Comparison of ENCODE assay signal across 11 cellular contexts in genomic region chr14:55028476-55028875, GRCh38. TPM values are rescaled to one million over a fixed set of nuclear protein-coding genes. Genes with fewer than 3 reads are reported as not detected.
DNase-seq lines count a peak whose midpoint lies in the region; ATAC-seq lines count a peak whose summit lies in the region.
"Had no signal": no experiment of that assay in that cellular context is flagged by ENCODE, and none has a peak within 500 bp of the region (broad histone marks: within the 10 kb centered on the region; RNA-seq: fewer than 3 reads in every experiment).

No MANE protein-coding gene starts in this region.

- peaks cover 50% of the 10 kb centered on the region for H3K4me1 Mint-ChIP-seq in stimulated activated naive CD8-positive, alpha-beta T cell treated with anti-CD3 and anti-CD28 coated beads, Interleukin-15, Interleukin-2, amounts not matched to agents 100 ng/mL and 50 ng/mL, for 24 hours (ENCODE audit: low read depth)
- H3K4me1 Mint-ChIP-seq in activated naive CD8-positive, alpha-beta T cell (ENCODE audit: low read depth): peaks cover 49% of the 10 kb centered on the region
- H3K4me1 Mint-ChIP-seq in immature natural killer cell: peaks cover 43 to 62% of the 10 kb centered on the region in 2 donors

- no peaks in the 10 kb centered on the region for H3K9me3 Mint-ChIP-seq in stimulated activated naive CD8-positive, alpha-beta T cell treated with anti-CD3 and anti-CD28 coated beads, Interleukin-15, Interleukin-2, amounts not matched to agents 100 ng/mL and 50 ng/mL, for 24 hours
- no peaks in the 10 kb centered on the region for H3K9me3 Mint-ChIP-seq in activated naive CD8-positive, alpha-beta T cell (ENCODE audit: low read depth)
- peaks cover 0 to 1% (median 0%) of the 10 kb centered on the region in 6 donors for H3K9me3 Mint-ChIP-seq in immature natural killer cell

- no peak for DNase-seq in stimulated activated naive CD8-positive, alpha-beta T cell treated with anti-CD3 and anti-CD28 coated beads, Interleukin-15, Interleukin-2, amounts not matched to agents 100 U/mL and 50 U/mL, for 24 hours
- no peak for DNase-seq in immature natural killer cell
- no peak for DNase-seq in stimulated activated CD4-positive, alpha-beta T cell treated with anti-CD3 and anti-CD28 coated beads, Interleukin-1b, Interleukin-23, amount 100 ng/mL, for 48 hours
- DNase-seq in stimulated activated CD4-positive, alpha-beta T cell treated with anti-CD3 and anti-CD28 coated beads, Interleukin-4, amount 100 ng/mL, for 4 hours: no peak
- DNase-seq in NCI-H446 (lab: John Stamatoyannopoulos, UW): no peak
- DNase-seq in epidermal melanocyte (ENCODE audit: insufficient read length, low spot score): no peak
- DNase-seq: EL; NCI-H187; stimulated activated CD4-positive, alpha-beta T cell treated with anti-CD3 and anti-CD28 coated beads, Interleukin-2, amount 100 ng/mL, for 48 hours had no signal

- H3K4me3 Mint-ChIP-seq in stimulated activated naive CD8-positive, alpha-beta T cell treated with anti-CD3 and anti-CD28 coated beads, Interleukin-15, Interleukin-2, amounts not matched to agents 100 ng/mL and 50 ng/mL, for 24 hours: peak overlapping the region; percentile 95
- H3K4me3 Mint-ChIP-seq in activated naive CD8-positive, alpha-beta T cell: peak overlapping the region; percentile 93
- H3K4me3 Mint-ChIP-seq in immature natural killer cell: peak overlapping the region; percentile 89 to 95 (median 93)

- H3K27ac Mint-ChIP-seq in stimulated activated naive CD8-positive, alpha-beta T cell treated with anti-CD3 and anti-CD28 coated beads, Interleukin-15, Interleukin-2, amounts not matched to agents 100 ng/mL and 50 ng/mL, for 24 hours: peak overlapping the region; percentile 93
- H3K27ac Mint-ChIP-seq in activated naive CD8-positive, alpha-beta T cell: peak overlapping the region; percentile 94
- peak overlapping the region; percentile 87 to 96 (median 94) for H3K27ac Mint-ChIP-seq in immature natural killer cell

- ATAC-seq in stimulated activated naive CD8-positive, alpha-beta T cell treated with anti-CD3 and anti-CD28 coated beads, Interleukin-15, Interleukin-2, amounts not matched to agents 100 U/mL and 50 U/mL, for 24 hours: no peak

- peaks cover 40% of the 10 kb centered on the region for H3K36me3 Mint-ChIP-seq in stimulated activated naive CD8-positive, alpha-beta T cell treated with anti-CD3 and anti-CD28 coated beads, Interleukin-15, Interleukin-2, amounts not matched to agents 100 ng/mL and 50 ng/mL, for 24 hours (ENCODE audit: low read depth)
- peaks cover 8% of the 10 kb centered on the region for H3K36me3 Mint-ChIP-seq in activated naive CD8-positive, alpha-beta T cell
- peaks cover 0 to 5% (median 0%) of the 10 kb centered on the region in 3 donors for H3K36me3 Mint-ChIP-seq in immature natural killer cell

- no peaks in the 10 kb centered on the region for H3K27me3 Mint-ChIP-seq in stimulated activated naive CD8-positive, alpha-beta T cell treated with anti-CD3 and anti-CD28 coated beads, Interleukin-15, Interleukin-2, amounts not matched to agents 100 ng/mL and 50 ng/mL, for 24 hours
- H3K27me3 Mint-ChIP-seq in activated naive CD8-positive, alpha-beta T cell: no peaks in the 10 kb centered on the region
- peaks cover 0 to 9% (median 8%) of the 10 kb centered on the region in 3 donors for H3K27me3 Mint-ChIP-seq in immature natural killer cell (ENCODE audit: low read depth in 3 of 3)

RNA-seq across cellular contexts. Expression of gene SOCS4, which starts 1.4 kb away (rescaled TPM):
- polyA plus RNA-seq in immature natural killer cell: 1 to 10 TPM; 1.1 to 2.5 (median 1.3) TPM

RNA-seq across cellular contexts. Expression of gene WDHD1, which starts 1.6 kb away (rescaled TPM):
- 1 to 10 TPM in 2 of 3 donors, under 1 TPM in 1; 0.72 to 7.2 (median 6.6) TPM for polyA plus RNA-seq in immature natural killer cell

RNA-seq across cellular contexts. Expression of gene MAPK1IP1L, which starts 23.0 kb away (rescaled TPM):
- polyA plus RNA-seq in immature natural killer cell: 10 to 100 TPM; 50.0 to 85.0 (median 79.7) TPM
